Comparison of ENCODE assay signal across 12 cellular contexts in the genomic region with DNA sequence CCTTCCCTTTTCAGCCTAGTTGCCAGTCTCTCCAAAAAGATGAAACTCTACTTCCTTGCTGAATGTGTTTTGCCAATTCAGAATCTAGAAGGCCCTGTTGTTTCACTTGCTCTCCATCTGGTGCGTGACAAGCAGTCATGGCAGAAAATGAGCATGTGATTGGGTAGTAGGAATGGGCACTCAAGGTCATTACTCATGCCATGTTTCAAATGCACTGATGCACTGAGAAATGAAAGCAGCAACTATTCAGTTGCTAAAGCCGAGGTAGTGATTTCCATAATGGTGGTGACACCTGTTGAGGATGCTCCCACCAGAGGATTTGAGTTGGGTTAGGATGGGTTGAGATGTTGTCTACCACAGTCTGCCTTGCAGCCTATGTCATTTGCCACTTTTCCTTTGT. TPM values are rescaled to one million over a fixed set of nuclear protein-coding genes. Genes with fewer than 3 reads are reported as not detected.
DNase-seq lines count a peak whose midpoint lies in the region; ATAC-seq and TF ChIP-seq lines count a peak whose summit lies in the region.
"Had no signal": no experiment of that assay in that cellular context is flagged by ENCODE, and none has a peak within 500 bp of the region (broad histone marks: within the 10 kb centered on the region; RNA-seq: fewer than 3 reads in every experiment).

No MANE protein-coding gene starts in this region.

- H3K4me1 ChIP-seq in parathyroid adenoma (peaks cover 33% of the 10 kb centered on the region), HAP-1 (no peaks in the 10 kb centered on the region), uterus (no peaks in the 10 kb centered on the region), GM23338 (ENCODE audit: insufficient read depth) (peaks cover 11% of the 10 kb centered on the region; the same call in 1 of the 2 replicates)
- H3K4me1 ChIP-seq: SJSA1 had no signal

- H3K4me1 Mint-ChIP-seq in GM23338: peaks cover 27% of the 10 kb centered on the region

- TF ChIP-seq POLR2A in uterus (IDR thresholded peaks at IDR 0.05): no peak

- no peak overlapping the region for H3K4me3 Mint-ChIP-seq in GM23338

- no peak overlapping the region for H3K27ac Mint-ChIP-seq in GM23338

- no peak overlapping the region for H3K4me3 ChIP-seq in parathyroid adenoma (ENCODE audit: low read depth, low read length)
- no peak overlapping the region for H3K4me3 ChIP-seq in HAP-1
- H3K4me3 ChIP-seq in uterus: no peak overlapping the region
- no peak overlapping the region for H3K4me3 ChIP-seq in GM23338
- H3K4me3 ChIP-seq: K562, SJSA1 had no signal

- H3K27me3 Mint-ChIP-seq in GM23338 (ENCODE audit: insufficient read depth, low read depth, poor library complexity): peaks cover 4% of the 10 kb centered on the region

- no peak for DNase-seq in HAP-1 (ENCODE audit: low spot score in 2 of 2)
- DNase-seq in uterus: no peak
- DNase-seq in GM23338 (ENCODE audit: low spot score): no peak
- no peak for DNase-seq in NCI-H82 treated with DMSO at 0.1 percent for 48 hours (lab: John Stamatoyannopoulos, UW; ENCODE audit: unreplicated experiment)
- DNase-seq: islet precursor cell, NCI-H345 had no signal

- TF ChIP-seq CTCF in parathyroid adenoma (IDR thresholded peaks at IDR 0.05) (no peak), uterus (IDR thresholded peaks at IDR 0.05) (no peak), GM23338 (conservative IDR thresholded peaks at IDR 0.05; ENCODE audit: low read depth in 2 of 2) (no peak)

- intact Hi-C loops in uterus (cut with DNase I; ENCODE audit: low total_unique reads): no loop called here

- H3K27ac ChIP-seq in parathyroid adenoma (peak overlapping the region; percentile 64), uterus (peak overlapping the region in 1 of 2 donors; percentile 25), GM23338 (ENCODE audit: low read depth) (no peak overlapping the region)
- H3K27ac ChIP-seq: SJSA1 had no signal

- no peak overlapping the region for H2AFZ ChIP-seq in parathyroid adenoma
- H2AFZ ChIP-seq in GM23338: no peak overlapping the region

- H3K9me3 ChIP-seq in parathyroid adenoma (ENCODE audit: control insufficient read depth, low read length) (no peaks in the 10 kb centered on the region), HAP-1 (no peaks in the 10 kb centered on the region), uterus (no peaks in the 10 kb centered on the region)
- H3K9me3 ChIP-seq: SJSA1 had no signal

- ATAC-seq in GM18909 (IDR thresholded peaks at IDR 0.05; ENCODE audit: poor library complexity, unreplicated experiment) (peak; percentile 47), GM21786 (IDR thresholded peaks at IDR 0.05; ENCODE audit: unreplicated experiment) (peak; percentile 41), HG03442 (IDR thresholded peaks at IDR 0.05; ENCODE audit: unreplicated experiment) (peak; percentile 43), GM23338 (no peak)
- ATAC-seq: K562 had no signal

- no peaks in the 10 kb centered on the region for H3K36me3 ChIP-seq in parathyroid adenoma (ENCODE audit: control insufficient read depth, insufficient read depth, low read length)
- H3K36me3 ChIP-seq in HAP-1 (replicated peaks): no peaks in the 10 kb centered on the region
- no peaks in the 10 kb centered on the region for H3K36me3 ChIP-seq in uterus
- no peaks in the 10 kb centered on the region for H3K36me3 ChIP-seq in GM23338 (ENCODE audit: insufficient read depth)

- peak overlapping the region; percentile 12 for H3K4me2 ChIP-seq in parathyroid adenoma (ENCODE audit: low read length)
- no peak overlapping the region for H3K4me2 ChIP-seq in GM23338

- H3K9me3 Mint-ChIP-seq in GM23338: no peaks in the 10 kb centered on the region

- H3K79me2 ChIP-seq in parathyroid adenoma (peaks cover 13% of the 10 kb centered on the region), GM23338 (replicated peaks; ENCODE audit: insufficient read depth) (no peaks in the 10 kb centered on the region)

- H3K27me3 ChIP-seq in parathyroid adenoma (ENCODE audit: control insufficient read depth, insufficient read depth, low read length): no peaks in the 10 kb centered on the region
- peaks cover 4% of the 10 kb centered on the region for H3K27me3 ChIP-seq in HAP-1 (ENCODE audit: low read depth)
- H3K27me3 ChIP-seq in uterus: no peaks in the 10 kb centered on the region
- H3K27me3 ChIP-seq in GM23338 (ENCODE audit: insufficient read depth): no peaks in the 10 kb centered on the region
- H3K27me3 ChIP-seq: SJSA1 had no signal

- in situ Hi-C loops in HAP-1 (cut with MboI; ENCODE audit: low sequenced_read_pairs): no loop called here

- no peak overlapping the region for H3K9ac ChIP-seq in parathyroid adenoma

- peaks cover 3% of the 10 kb centered on the region; the same call in 1 of the 3 replicates for H3K36me3 Mint-ChIP-seq in GM23338 (ENCODE audit: low read depth)

- no peaks in the 10 kb centered on the region for H3F3A ChIP-seq in GM23338 (replicated peaks; ENCODE audit: low read depth)

- no peaks in the 10 kb centered on the region for H4K20me1 ChIP-seq in GM23338 (replicated peaks; ENCODE audit: insufficient read depth)

- peaks cover 10% of the 10 kb centered on the region for H3K9me2 ChIP-seq in GM23338 (ENCODE audit: insufficient read depth)

TF ChIP-seq in GM23338, 12 proteins besides CTCF, POLR2A, EP300 and RAD21:
- TF ChIP-seq POLR2AphosphoS5 (IDR thresholded peaks at IDR 0.05; ENCODE audit: low read depth) (no peak), EZH2 (IDR thresholded peaks at IDR 0.05; ENCODE audit: low read depth, unreplicated experiment) (no peak)
TF ChIP-seq in GM23338: peak in this region for 0.

RNA-seq across cellular contexts. Expression of a gene that starts 12.7 kb away (rescaled TPM):
- 100 to 1,000 TPM; 125 to 183 (median 149) TPM for total RNA-seq in uterus
- 11.5 and 12.4 TPM in 2 replicates for total RNA-seq in GM23338 (2014; rRNA removed; shearing (Covaris generic))
- 5.9 and 8.7 TPM in 2 replicates for polyA plus RNA-seq in GM23338 (2016; fragmentation: Nextera tagmentation; extraction: Ambion mirVana)
